In genomic region chr6:30722280-30723112, GRCh38 we compare ENCODE assay signal across 8 cellular contexts. TPM values are rescaled to one million over a fixed set of nuclear protein-coding genes. Genes with fewer than 3 reads are reported as not detected.
DNase-seq lines count a peak whose midpoint lies in the region; ATAC-seq and TF ChIP-seq lines count a peak whose summit lies in the region.

No MANE protein-coding gene starts in this region.

- DNase-seq in GM03348 (ENCODE audit: low spot score) (peak; percentile 71), MV-4-11 (lab: John Stamatoyannopoulos, UW) (peak; percentile 72), cardiac septum (ENCODE audit: low spot score) (peak; percentile 92), trophoblast cell (peak; percentile 79 to 88), upper lobe of right lung (peak; percentile 90)
- peak; percentile 88 for DNase-seq in activated naive CD8-positive, alpha-beta T cell treated with anti-CD3 and anti-CD28 coated beads, Interleukin-2, amount 50 U/mL, for 24 hours

- no peak overlapping the region for H3K18ac ChIP-seq in trophoblast cell (ENCODE audit: low read length)

- intact Hi-C loops in cardiac septum (cut with DNase I) (loop anchor here (1.0 to 10.0 kb wide), 3 partner anchors 43 to 362 kb away; partner anchors contain the start of gene ABCF1), upper lobe of right lung (cut with DNase I) (loop anchor here (2.0 kb wide), 1 partner anchor 44 kb away; no protein-coding TSS in a partner anchor)

- peak overlapping the region; percentile 96 for H3K4me3 Mint-ChIP-seq in activated naive CD8-positive, alpha-beta T cell treated with anti-CD3 and anti-CD28 coated beads, Interleukin-2, amount 50 U/mL, for 24 hours

- no peak overlapping the region for H2BK5ac ChIP-seq in trophoblast cell (ENCODE audit: low read depth, low read length, poor library complexity)

- H3K4me2 ChIP-seq in SU-DHL-6 (ENCODE audit: low read depth, low read length, poor library complexity, severe bottlenecking) (peak overlapping the region; percentile 82), trophoblast cell (ENCODE audit: low read length) (peak overlapping the region; percentile 60)

- H3K4me1 ChIP-seq in trophoblast cell (ENCODE audit: control insufficient read depth in 1 of 2, insufficient read depth in 2 of 2, low read length in 2 of 2) (peaks cover 0 to 4% of the 10 kb centered on the region in 2 experiments), upper lobe of right lung (peaks cover 32% of the 10 kb centered on the region)

- no peak overlapping the region for H4K12ac ChIP-seq in trophoblast cell (ENCODE audit: low read depth, low read length)

- H3K9ac ChIP-seq in SU-DHL-6 (ENCODE audit: low read length) (peak overlapping the region; percentile 99), trophoblast cell (ENCODE audit: low read length) (peak overlapping the region; percentile 18)

- H2AK5ac ChIP-seq in trophoblast cell (ENCODE audit: low read length), result no peak overlapping the region

- H3K4me3 ChIP-seq in SU-DHL-6 (ENCODE audit: insufficient read depth, low read length, poor library complexity, severe bottlenecking), result peak overlapping the region; percentile 75
- H3K4me3 ChIP-seq in trophoblast cell (ENCODE audit: low read depth, low read length), result peak overlapping the region; percentile 90
- peak overlapping the region; percentile 75 for H3K4me3 ChIP-seq in upper lobe of right lung

- no peak overlapping the region for H4K91ac ChIP-seq in trophoblast cell (ENCODE audit: low read depth, low read length)

- peaks cover 55% of the 10 kb centered on the region for H3K36me3 Mint-ChIP-seq in activated naive CD8-positive, alpha-beta T cell treated with anti-CD3 and anti-CD28 coated beads, Interleukin-2, amount 50 U/mL, for 24 hours (ENCODE audit: low read depth)

- no peak overlapping the region for H2BK120ac ChIP-seq in trophoblast cell (ENCODE audit: insufficient read depth, low read length, poor library complexity)

- peaks cover 55% of the 10 kb centered on the region for H3K4me1 Mint-ChIP-seq in activated naive CD8-positive, alpha-beta T cell treated with anti-CD3 and anti-CD28 coated beads, Interleukin-2, amount 50 U/mL, for 24 hours

- no peaks in the 10 kb centered on the region for H3K9me2 ChIP-seq in SU-DHL-6 (replicated peaks; ENCODE audit: insufficient read depth, low read length)

- ATAC-seq in activated naive CD8-positive, alpha-beta T cell treated with anti-CD3 and anti-CD28 coated beads, Interleukin-2, amount 50 U/mL, for 24 hours, result no peak
- ATAC-seq in upper lobe of right lung (peak; percentile 50), GM21723 (IDR thresholded peaks at IDR 0.05; ENCODE audit: unreplicated experiment) (no peak)

- peaks cover 53% of the 10 kb centered on the region for H3K79me2 ChIP-seq in SU-DHL-6 (ENCODE audit: insufficient read depth, low read length)
- H3K79me2 ChIP-seq in trophoblast cell (ENCODE audit: control insufficient read depth, insufficient read depth, low read length, poor library complexity), result peaks cover 17% of the 10 kb centered on the region

- H3K9me3 ChIP-seq in SU-DHL-6 (ENCODE audit: insufficient read depth, low read length) (no peaks in the 10 kb centered on the region), trophoblast cell (ENCODE audit: insufficient read depth, low read depth, low read length) (peaks cover 4% of the 10 kb centered on the region), upper lobe of right lung (no peaks in the 10 kb centered on the region)

- H2AFZ ChIP-seq in SU-DHL-6 (ENCODE audit: low read depth, low read length, severe bottlenecking), result no peak overlapping the region
- no peak overlapping the region for H2AFZ ChIP-seq in trophoblast cell (ENCODE audit: insufficient read depth, low read length, poor library complexity)

- no peak overlapping the region for H2BK12ac ChIP-seq in trophoblast cell (ENCODE audit: low read length)

- no peaks in the 10 kb centered on the region for H3K27me3 Mint-ChIP-seq in activated naive CD8-positive, alpha-beta T cell treated with anti-CD3 and anti-CD28 coated beads, Interleukin-2, amount 50 U/mL, for 24 hours

- H3K27me3 ChIP-seq in SU-DHL-6 (ENCODE audit: low read length) (no peaks in the 10 kb centered on the region), trophoblast cell (ENCODE audit: insufficient read depth, low read length) (no peaks in the 10 kb centered on the region), upper lobe of right lung (no peaks in the 10 kb centered on the region)

- no peak overlapping the region for H3K23ac ChIP-seq in trophoblast cell (ENCODE audit: low read length)

- WGBS in trophoblast cell (ENCODE audit: extremely low coverage, insufficient coverage, insufficient read length), result no CpG with 5 or more reads among the region's 27 CpGs

- peak overlapping the region; percentile 98 for H3K27ac Mint-ChIP-seq in activated naive CD8-positive, alpha-beta T cell treated with anti-CD3 and anti-CD28 coated beads, Interleukin-2, amount 50 U/mL, for 24 hours

- no peak overlapping the region for H3K4ac ChIP-seq in trophoblast cell (ENCODE audit: low read depth, low read length)

- peak; percentile 100 for TF ChIP-seq CTCF in SU-DHL-6 (IDR thresholded peaks at IDR 0.05; ENCODE audit: insufficient read depth, low read length, poor library complexity, severe bottlenecking)
- peak; percentile 98 for TF ChIP-seq CTCF in upper lobe of right lung (IDR thresholded peaks at IDR 0.05)

- peaks cover 15% of the 10 kb centered on the region for H4K20me1 ChIP-seq in SU-DHL-6 (ENCODE audit: low read depth, low read length)

- no peak overlapping the region for H3K14ac ChIP-seq in trophoblast cell (ENCODE audit: low read length)

- H3K36me3 ChIP-seq in SU-DHL-6 (ENCODE audit: low read length) (peaks cover 40% of the 10 kb centered on the region), trophoblast cell (ENCODE audit: control insufficient read depth in 1 of 2, insufficient read depth in 2 of 2, low read length in 2 of 2) (peaks cover 28 to 39% of the 10 kb centered on the region in 2 experiments), upper lobe of right lung (peaks cover 53% of the 10 kb centered on the region)

- no peaks in the 10 kb centered on the region for H3K9me3 Mint-ChIP-seq in activated naive CD8-positive, alpha-beta T cell treated with anti-CD3 and anti-CD28 coated beads, Interleukin-2, amount 50 U/mL, for 24 hours

- H3K79me1 ChIP-seq in trophoblast cell (ENCODE audit: low read length), result peaks cover 20% of the 10 kb centered on the region

- H3F3A ChIP-seq in SU-DHL-6 (ENCODE audit: insufficient read depth), result peaks cover 89% of the 10 kb centered on the region

- peak overlapping the region; percentile 94 for H3K27ac ChIP-seq in SU-DHL-6 (ENCODE audit: low read depth, low read length)
- H3K27ac ChIP-seq in trophoblast cell (ENCODE audit: low read depth, low read length), result no peak overlapping the region
- H3K27ac ChIP-seq in upper lobe of right lung, result peak overlapping the region; percentile 93

- H4K8ac ChIP-seq in trophoblast cell (ENCODE audit: low read depth, low read length), result no peak overlapping the region

RNA-seq across cellular contexts. Expression of gene TUBB, which starts 2.3 kb away (rescaled TPM):
- total RNA-seq in cardiac septum (215 TPM), upper lobe of right lung (243 TPM)
- 1,464 and 1,542 TPM in 2 replicates for polyA plus RNA-seq in trophoblast cell (2013)

RNA-seq across cellular contexts. Expression of gene MDC1, which starts 5.4 kb away (rescaled TPM):
- total RNA-seq in cardiac septum (23.1 TPM), upper lobe of right lung (32.8 TPM)
- 29.1 and 32.3 TPM in 2 replicates for polyA plus RNA-seq in trophoblast cell (2013)

RNA-seq across cellular contexts. Expression of gene FLOT1, which starts 20.0 kb away (rescaled TPM):
- total RNA-seq in cardiac septum (251 TPM), upper lobe of right lung (175 TPM)
- polyA plus RNA-seq in trophoblast cell (2013), result 66.9 and 72.1 TPM in 2 replicates

RNA-seq across cellular contexts. Expression of gene IER3, which starts 21.9 kb away (rescaled TPM):
- total RNA-seq in cardiac septum (285 TPM), upper lobe of right lung (35.4 TPM)
- polyA plus RNA-seq in trophoblast cell (2013), result 366 and 374 TPM in 2 replicates

RNA-seq across cellular contexts. Expression of gene NRM, which starts 31.7 kb away (rescaled TPM):
- 4.3 TPM for total RNA-seq in cardiac septum
- polyA plus RNA-seq in trophoblast cell (2013), result 55.7 and 59.4 TPM in 2 replicates
- total RNA-seq in upper lobe of right lung, result 9.5 TPM
